ENCODE assay signal across 21 cellular contexts in genomic region chr12:5440973-5441372, GRCh38. TPM values are rescaled to one million over a fixed set of nuclear protein-coding genes. Genes with fewer than 3 reads are reported as not detected.
"Had no signal": no experiment of that assay in that cellular context is flagged by ENCODE, and none has a peak within 500 bp of the region (broad histone marks: within the 10 kb centered on the region; RNA-seq: fewer than 3 reads in every experiment).

No MANE protein-coding gene starts in this region.

- H3K4me3 Mint-ChIP-seq: activated B cell treated with CpG ODN at 0.5 μM for 24 hours; activated CD4-positive, alpha-beta T cell treated with anti-CD3 and anti-CD28 coated beads, Interleukin-2, amount 10 ng/mL, durations not matched to agents 24 days and 14 days; activated CD8-positive, alpha-beta T cell treated with anti-CD3 and anti-CD28 coated beads, Interleukin-2, amount 10 ng/mL, durations not matched to agents 7 days and 5 days; activated naive CD8-positive, alpha-beta T cell; activated T-cell treated with anti-CD3 and anti-CD28 coated beads, Interleukin-2, amount 50 U/mL, for 72 hours; natural killer cell had no signal

- H3K4me1 ChIP-seq: gastroesophageal sphincter had no signal

- H3K4me3 ChIP-seq: body of pancreas, gastroesophageal sphincter, hepatocyte, tibial artery had no signal

- H3K4me1 Mint-ChIP-seq: activated CD4-positive, alpha-beta T cell treated with anti-CD3 and anti-CD28 coated beads, Interleukin-2, amount 10 ng/mL, durations not matched to agents 24 days and 14 days; natural killer cell had no signal

- H3K9me3 ChIP-seq: body of pancreas, tibial artery had no signal

- DNase-seq: activated B cell treated with CpG ODN at 0.5 μM for 24 hours; activated CD4-positive, alpha-beta T cell treated with anti-CD3 and anti-CD28 coated beads, Interleukin-2, amount 10 ng/mL, durations not matched to agents 24 days and 14 days; activated CD8-positive, alpha-beta memory T cell treated with anti-CD3 and anti-CD28 coated beads, Interleukin-2, amount 50 U/mL, for 4 hours; activated CD8-positive, alpha-beta T cell treated with anti-CD3 and anti-CD28 coated beads, Interleukin-2, amount 10 ng/mL, durations not matched to agents 7 days and 5 days; activated gamma-delta T cell; activated T-cell treated with anti-CD3 and anti-CD28 coated beads, Interleukin-2, amount 50 U/mL, for 72 hours; amniotic stem cell; caudate nucleus; erythroblast; natural killer cell; posterior cingulate gyrus; retina; stimulated activated CD4-positive, alpha-beta T cell treated with anti-CD3 and anti-CD28 coated beads, Interleukin-2, amount 100 ng/mL, for 48 hours; stimulated activated naive CD4-positive, alpha-beta T cell; tibial artery had no signal

- H3K36me3 ChIP-seq: gastroesophageal sphincter, tibial artery had no signal

- H3K4me2 ChIP-seq: hepatocyte had no signal

- H3K27ac ChIP-seq: gastroesophageal sphincter, hepatocyte, tibial artery had no signal

- H3K27ac Mint-ChIP-seq: activated B cell treated with CpG ODN at 0.5 μM for 24 hours; activated CD4-positive, alpha-beta T cell treated with anti-CD3 and anti-CD28 coated beads, Interleukin-2, amount 10 ng/mL, durations not matched to agents 24 days and 14 days; activated CD8-positive, alpha-beta T cell treated with anti-CD3 and anti-CD28 coated beads, Interleukin-2, amount 10 ng/mL, durations not matched to agents 7 days and 5 days; activated naive CD8-positive, alpha-beta T cell; activated T-cell treated with anti-CD3 and anti-CD28 coated beads, Interleukin-2, amount 50 U/mL, for 72 hours; natural killer cell had no signal

- H3K36me3 Mint-ChIP-seq: activated naive CD8-positive, alpha-beta T cell; natural killer cell had no signal

- H2AFZ ChIP-seq: hepatocyte had no signal

- H3K9me3 Mint-ChIP-seq: activated CD4-positive, alpha-beta T cell treated with anti-CD3 and anti-CD28 coated beads, Interleukin-2, amount 10 ng/mL, durations not matched to agents 24 days and 14 days; activated T-cell treated with anti-CD3 and anti-CD28 coated beads, Interleukin-2, amount 50 U/mL, for 72 hours; natural killer cell had no signal

RNA-seq across cellular contexts. Expression of gene NTF3, which starts 9.1 kb away (rescaled TPM):
- total RNA-seq: activated B cell treated with CpG ODN at 0.5 μM for 24 hours; activated CD4-positive, alpha-beta T cell treated with anti-CD3 and anti-CD28 coated beads, Interleukin-2, amount 10 ng/mL, durations not matched to agents 24 days and 14 days; activated CD8-positive, alpha-beta T cell treated with anti-CD3 and anti-CD28 coated beads, Interleukin-2, amount 10 ng/mL, durations not matched to agents 7 days and 5 days; activated T-cell treated with anti-CD3 and anti-CD28 coated beads, Interleukin-2, amount 50 U/mL, for 72 hours; body of pancreas; mammary epithelial cell; natural killer cell; subcutaneous adipose tissue had no signal
